8 cellular contexts compared by ENCODE assay signal in the genomic region with DNA sequence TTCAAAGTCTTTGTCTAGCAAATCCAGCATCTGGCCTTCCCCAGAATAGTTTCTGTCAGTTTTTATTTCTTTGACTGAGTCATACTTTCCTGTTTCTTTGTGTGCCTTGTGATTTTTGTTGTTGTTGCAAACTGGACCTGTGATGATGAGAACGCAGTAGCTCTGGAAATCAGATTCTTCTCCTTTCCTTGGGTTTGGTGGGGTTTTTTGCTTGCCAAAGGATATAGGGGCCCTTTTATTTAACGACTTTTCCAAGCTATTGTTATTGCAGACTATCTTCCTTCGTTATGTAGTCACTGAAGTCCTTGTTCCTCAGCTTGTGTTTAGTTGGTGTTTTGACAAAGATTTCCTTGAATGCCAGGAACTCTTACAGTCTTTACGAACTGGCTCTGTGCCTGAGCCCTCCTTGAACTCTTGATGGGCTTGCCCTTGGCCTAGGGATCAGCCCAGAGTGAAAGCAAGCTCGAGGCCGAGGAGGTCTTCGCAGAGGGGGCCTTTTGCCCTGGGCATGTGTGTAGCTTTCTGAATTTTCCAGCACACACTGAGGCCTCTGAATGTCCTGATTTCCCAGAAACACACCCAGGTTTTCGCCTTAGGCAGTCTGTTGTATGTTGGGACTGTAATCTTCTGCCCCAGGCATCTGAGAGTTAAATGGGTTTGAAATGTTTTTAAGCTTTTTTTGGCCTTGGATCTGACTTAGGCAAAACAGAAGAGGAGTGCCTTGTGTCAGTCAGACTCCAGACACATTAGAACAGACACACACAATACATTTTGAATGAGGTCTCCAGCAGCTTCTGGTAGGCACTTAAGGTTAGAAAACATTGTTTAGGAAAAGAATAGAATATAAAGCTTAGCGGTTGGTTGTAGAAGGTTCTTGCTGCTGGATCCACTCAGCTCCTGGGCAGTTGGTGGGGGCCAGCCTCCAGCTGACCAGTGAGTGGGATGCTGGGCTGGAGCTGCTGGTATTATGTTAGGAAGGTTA. TPM values are rescaled to one million over a fixed set of nuclear protein-coding genes. Genes with fewer than 3 reads are reported as not detected.
A peak's percentile ranks its signal among the peaks of the same experiment; 100 is the strongest.
DNase-seq lines count a peak whose midpoint lies in the region; ATAC-seq and TF ChIP-seq lines count a peak whose summit lies in the region.

No MANE protein-coding gene starts in this region.

- H3K4me1 ChIP-seq in tibial artery, result peaks cover 5 to 83% (median 52%) of the 10 kb centered on the region in 4 donors

- intact Hi-C loops in left colon (cut with DNase I, micrococcal nuclease) (no loop called here), tibial artery (cut with DNase I; ENCODE audit: low total_unique reads) (no loop called here), posterior vena cava (cut with DNase I) (no loop called here)

- DNase-seq in activated T-cell treated with anti-CD3 and anti-CD28 coated beads, Interleukin-2, amount 50 U/mL, for 4 hours, result no peak
- no peak for DNase-seq in activated T-cell treated with anti-CD3 and anti-CD28 coated beads for 4 hours
- peak; percentile 74 for DNase-seq in brain pericyte (ENCODE audit: low read depth, low spot score)
- peak in 1 of 2 donors; percentile 34 for DNase-seq in left colon
- DNase-seq in tibial artery, result peak in 1 of 2 donors; percentile 63
- DNase-seq in SIG-M5 treated with dmso at 0.1 percent for 504 hours (lab: John Stamatoyannopoulos, UW; ENCODE audit: unreplicated experiment), result no peak
- DNase-seq in posterior vena cava (ENCODE audit: low spot score), result no peak
- DNase-seq in HEK293T (ENCODE audit: extremely low spot score), result no peak

- H3K36me3 ChIP-seq in tibial artery, result no peaks in the 10 kb centered on the region

- H3K27me3 ChIP-seq in tibial artery, result no peaks in the 10 kb centered on the region

- H3K4me3 ChIP-seq in tibial artery, result peak overlapping the region; percentile 11 to 36

- no peak for ATAC-seq in activated T-cell treated with anti-CD3 and anti-CD28 coated beads, Interleukin-2, amount 50 U/mL, for 4 hours
- ATAC-seq in left colon, result peak; percentile 65

- no peaks in the 10 kb centered on the region for H3K9me3 Mint-ChIP-seq in activated T-cell treated with anti-CD3 and anti-CD28 coated beads, Interleukin-2, amount 50 U/mL, for 4 hours

- CTCF ChIA-PET in HEK293T (lab: Yijun Ruan, JAX), result interaction anchor here (0.9 to 2.6 kb wide), 6 partner anchors 8 to 42 kb away, joined by 4 to 15 read pairs (median 5); no protein-coding TSS in a partner anchor

- TF ChIP-seq CTCF in tibial artery (IDR thresholded peaks at IDR 0.05), result no peak

- peaks cover under 1% of the 10 kb centered on the region for H3K36me3 Mint-ChIP-seq in activated T-cell treated with anti-CD3 and anti-CD28 coated beads, Interleukin-2, amount 50 U/mL, for 4 hours (ENCODE audit: insufficient read depth)

- H3K27me3 Mint-ChIP-seq in activated T-cell treated with anti-CD3 and anti-CD28 coated beads, Interleukin-2, amount 50 U/mL, for 4 hours (ENCODE audit: low read depth), result no peaks in the 10 kb centered on the region

- H3K4me3 Mint-ChIP-seq in activated T-cell treated with anti-CD3 and anti-CD28 coated beads, Interleukin-2, amount 50 U/mL, for 4 hours, result peak overlapping the region; percentile 5

- no peaks in the 10 kb centered on the region for H3K9me3 ChIP-seq in tibial artery

- POLR2A ChIA-PET in HEK293T (lab: Yijun Ruan, JAX), result interaction anchor here (0.9 to 3.5 kb wide), 4 partner anchors 8 to 39 kb away, joined by 3 to 31 read pairs (median 4); a partner anchor contains a TSS

- H3K4me1 Mint-ChIP-seq in activated T-cell treated with anti-CD3 and anti-CD28 coated beads, Interleukin-2, amount 50 U/mL, for 4 hours (ENCODE audit: low read depth), result peaks cover 60% of the 10 kb centered on the region

- H3K27ac ChIP-seq in tibial artery, result peak overlapping the region; percentile 86 to 96

TF ChIP-seq in HEK293T, 16 proteins besides CTCF, POLR2A, EP300 and RAD21:
- no peak for TF ChIP-seq SP1 (IDR thresholded peaks at IDR 0.05)
- TF ChIP-seq ARNT (IDR thresholded peaks at IDR 0.05), result no peak
- no peak for TF ChIP-seq NFRKB (IDR thresholded peaks at IDR 0.05)
- TF ChIP-seq FOXA1 (IDR thresholded peaks at IDR 0.05), result no peak
- TF ChIP-seq FOXM1 (IDR thresholded peaks at IDR 0.05; ENCODE audit: borderline replicate concordance), result no peak
- no peak for TF ChIP-seq FOXK2 (IDR thresholded peaks at IDR 0.05)
- TF ChIP-seq HDGF (IDR thresholded peaks at IDR 0.05; ENCODE audit: borderline replicate concordance), result no peak
- no peak for TF ChIP-seq TARDBP (IDR thresholded peaks at IDR 0.05)
- no peak for TF ChIP-seq LEF1 (IDR thresholded peaks at IDR 0.05; ENCODE audit: borderline replicate concordance)
- no peak for TF ChIP-seq BHLHE40 (IDR thresholded peaks at IDR 0.05; ENCODE audit: borderline replicate concordance)
- TF ChIP-seq, protein P1, sequence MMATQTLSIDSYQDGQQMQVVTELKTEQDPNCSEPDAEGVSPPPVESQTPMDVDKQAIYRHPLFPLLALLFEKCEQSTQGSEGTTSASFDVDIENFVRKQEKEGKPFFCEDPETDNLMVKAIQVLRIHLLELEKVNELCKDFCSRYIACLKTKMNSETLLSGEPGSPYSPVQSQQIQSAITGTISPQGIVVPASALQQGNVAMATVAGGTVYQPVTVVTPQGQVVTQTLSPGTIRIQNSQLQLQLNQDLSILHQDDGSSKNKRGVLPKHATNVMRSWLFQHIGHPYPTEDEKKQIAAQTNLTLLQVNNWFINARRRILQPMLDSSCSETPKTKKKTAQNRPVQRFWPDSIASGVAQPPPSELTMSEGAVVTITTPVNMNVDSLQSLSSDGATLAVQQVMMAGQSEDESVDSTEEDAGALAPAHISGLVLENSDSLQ (IDR thresholded peaks at IDR 0.05), result no peak
- no peak for TF ChIP-seq ZNF384 (IDR thresholded peaks at IDR 0.05)
- no peak for TF ChIP-seq L3MBTL2 (conservative IDR thresholded peaks at IDR 0.05)
- TF ChIP-seq ELF4 (IDR thresholded peaks at IDR 0.05), result no peak
- no peak for TF ChIP-seq CTBP1 (IDR thresholded peaks at IDR 0.05; ENCODE audit: borderline replicate concordance)

RNA-seq across cellular contexts. Expression of a gene that starts 17.0 kb away (rescaled TPM):
- total RNA-seq in activated T-cell treated with anti-CD3 and anti-CD28 coated beads, Interleukin-2, amount 50 U/mL, for 4 hours, result 10 to 100 TPM; 73.6 to 78.5 (median 75.9) TPM
- 10 to 100 TPM; 40.4 to 48.7 TPM for total RNA-seq in left colon
- total RNA-seq in posterior vena cava, result 10 to 100 TPM; 42.4 to 49.6 TPM
